In the genomic region with DNA sequence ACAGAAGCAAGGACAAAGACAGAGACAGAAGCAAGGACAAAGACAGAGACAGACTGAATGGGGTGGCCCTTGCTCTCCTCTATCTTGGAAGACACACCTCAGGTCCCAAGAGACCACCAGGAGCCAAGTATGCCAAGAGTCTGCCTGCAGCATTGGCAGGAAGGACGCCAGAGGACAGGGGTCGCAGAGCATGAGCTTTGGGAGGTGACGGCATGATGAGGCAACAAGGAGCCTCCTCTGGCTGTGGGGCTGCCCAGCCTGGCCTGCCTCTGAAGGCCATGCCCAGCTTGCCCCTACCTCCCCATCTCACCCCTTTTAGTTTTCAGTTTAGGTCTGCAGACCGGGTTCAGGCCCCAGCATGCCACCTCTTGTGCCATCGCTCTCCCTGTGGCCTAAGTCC, we compare ENCODE assay signal across 11 cellular contexts. TPM values are rescaled to one million over a fixed set of nuclear protein-coding genes. Genes with fewer than 3 reads are reported as not detected.
DNase-seq lines count a peak whose midpoint lies in the region; TF ChIP-seq lines count a peak whose summit lies in the region.
"Had no signal": no experiment of that assay in that cellular context is flagged by ENCODE, and none has a peak within 500 bp of the region (broad histone marks: within the 10 kb centered on the region; RNA-seq: fewer than 3 reads in every experiment).

No MANE protein-coding gene starts in this region.

- no peaks in the 10 kb centered on the region for H3K9me3 ChIP-seq in adipocyte (ENCODE audit: control insufficient read depth, low read length)

- POLR2A ChIA-PET in AG04449 (lab: Yijun Ruan, JAX) (interaction anchor here (0.5 to 9.7 kb wide), 8 partner anchors 8 to 133 kb away, joined by 3 to 115 read pairs (median 3); a partner anchor contains a TSS), HEK293T (lab: Yijun Ruan, JAX) (no interaction called here)

- H3K4me3 Mint-ChIP-seq in progenitor cell of endocrine pancreas (ENCODE audit: low read depth): peak overlapping the region; percentile 28
- no peak overlapping the region for H3K4me3 Mint-ChIP-seq in activated T-helper 1 cell treated with anti-CD3 and anti-CD28 coated beads, Interleukin-12 subunit alpha, Interleukin-12 subunit beta, Interleukin-2, Interleukin-4 antibody, amounts not matched to agents 30 ng/mL and 10 ng/mL and 1 ng/mL, durations not matched to agents 14 hours and 24 hours and 36 hours
- H3K4me3 Mint-ChIP-seq: CD14-positive monocyte, memory B cell had no signal

- H3K4me3 ChIP-seq in AG04449 (ENCODE audit: low read depth, low read length) (peak overlapping the region; percentile 32), adipocyte (ENCODE audit: low read length) (peak overlapping the region; percentile 52), fibroblast of villous mesenchyme (ENCODE audit: low read depth, low read length) (peak overlapping the region; percentile 29), lower leg skin (ENCODE audit: low read depth, poor library complexity, severe bottlenecking) (no peak overlapping the region)

- no peaks in the 10 kb centered on the region for H3K36me3 Mint-ChIP-seq in progenitor cell of endocrine pancreas (ENCODE audit: insufficient read depth)
- no peaks in the 10 kb centered on the region for H3K36me3 Mint-ChIP-seq in activated T-helper 1 cell treated with anti-CD3 and anti-CD28 coated beads, Interleukin-12 subunit alpha, Interleukin-12 subunit beta, Interleukin-2, Interleukin-4 antibody, amounts not matched to agents 30 ng/mL and 10 ng/mL and 1 ng/mL, durations not matched to agents 14 hours and 24 hours and 36 hours (ENCODE audit: low read depth)
- H3K36me3 Mint-ChIP-seq: memory B cell had no signal

- H3K27me3 Mint-ChIP-seq in progenitor cell of endocrine pancreas: peaks cover 41% of the 10 kb centered on the region
- H3K27me3 Mint-ChIP-seq in activated T-helper 1 cell treated with anti-CD3 and anti-CD28 coated beads, Interleukin-12 subunit alpha, Interleukin-12 subunit beta, Interleukin-2, Interleukin-4 antibody, amounts not matched to agents 30 ng/mL and 10 ng/mL and 1 ng/mL, durations not matched to agents 14 hours and 24 hours and 36 hours (ENCODE audit: insufficient read depth): peaks cover 6% of the 10 kb centered on the region

- no peak for TF ChIP-seq POLR2A in lower leg skin (IDR thresholded peaks at IDR 0.05)

- H3K9ac ChIP-seq in adipocyte (ENCODE audit: low read length): peak overlapping the region; percentile 91

- TF ChIP-seq CTCF in AG04449 (IDR thresholded peaks at IDR 0.05; ENCODE audit: insufficient read depth, low read length, missing control alignments) (no peak), fibroblast of villous mesenchyme (IDR thresholded peaks at IDR 0.05; ENCODE audit: insufficient read depth, low read depth, low read length) (no peak), progenitor cell of endocrine pancreas (IDR thresholded peaks at IDR 0.05; ENCODE audit: unreplicated experiment) (no peak), lower leg skin (IDR thresholded peaks at IDR 0.05) (no peak)

- no peak for DNase-seq in AG04449 (ENCODE audit: low read depth, low spot score)
- DNase-seq in adipocyte (ENCODE audit: low read depth): peak; percentile 72
- peak; percentile 65 for DNase-seq in fibroblast of villous mesenchyme (ENCODE audit: low read depth)
- DNase-seq in progenitor cell of endocrine pancreas (ENCODE audit: low spot score, unreplicated experiment): no peak
- DNase-seq in lower leg skin (ENCODE audit: low spot score in 2 of 2): no peak
- DNase-seq in activated T-helper 1 cell treated with anti-CD3 and anti-CD28 coated beads, Interleukin-12 subunit alpha, Interleukin-12 subunit beta, Interleukin-2, Interleukin-4 antibody, amounts not matched to agents 30 ng/mL and 10 ng/mL and 1 ng/mL, durations not matched to agents 14 hours and 24 hours and 36 hours (ENCODE audit: low spot score): no peak
- no peak for DNase-seq in HEK293T (ENCODE audit: extremely low spot score)
- DNase-seq in T1000 (lab: John Stamatoyannopoulos, UW): no peak
- DNase-seq: T-helper 2 cell had no signal

- intact Hi-C loops in lower leg skin (cut with DNase I; ENCODE audit: low total_unique reads): no loop called here
- intact Hi-C loops in activated T-helper 1 cell treated with anti-CD3 and anti-CD28 coated beads, Interleukin-12 subunit alpha, Interleukin-12 subunit beta, Interleukin-2, Interleukin-4 antibody, amounts not matched to agents 30 ng/mL and 10 ng/mL and 1 ng/mL, durations not matched to agents 14 hours and 24 hours and 36 hours (cut with micrococcal nuclease): no loop called here

- CTCF ChIA-PET in AG04449 (lab: Yijun Ruan, JAX): interaction anchor here (3.6 to 16.8 kb wide), 3 partner anchors 9 to 80 kb away, joined by 22 to 222 read pairs (median 52); a partner anchor contains a TSS
- CTCF ChIA-PET in HEK293T (lab: Yijun Ruan, JAX): no interaction called here

- H3K9me3 Mint-ChIP-seq in progenitor cell of endocrine pancreas (ENCODE audit: low read depth): no peaks in the 10 kb centered on the region
- no peaks in the 10 kb centered on the region for H3K9me3 Mint-ChIP-seq in activated T-helper 1 cell treated with anti-CD3 and anti-CD28 coated beads, Interleukin-12 subunit alpha, Interleukin-12 subunit beta, Interleukin-2, Interleukin-4 antibody, amounts not matched to agents 30 ng/mL and 10 ng/mL and 1 ng/mL, durations not matched to agents 14 hours and 24 hours and 36 hours
- H3K9me3 Mint-ChIP-seq: CD14-positive monocyte, memory B cell had no signal

- WGBS in lower leg skin, 2 donors: 76 to 77% methylated on average over 5 of the region's 5 CpGs

- H3K36me3 ChIP-seq in adipocyte (ENCODE audit: control insufficient read depth, insufficient read depth, low read length, severe bottlenecking): peaks cover 41% of the 10 kb centered on the region

- H3K27ac Mint-ChIP-seq in progenitor cell of endocrine pancreas: peak overlapping the region; percentile 72
- no peak overlapping the region for H3K27ac Mint-ChIP-seq in activated T-helper 1 cell treated with anti-CD3 and anti-CD28 coated beads, Interleukin-12 subunit alpha, Interleukin-12 subunit beta, Interleukin-2, Interleukin-4 antibody, amounts not matched to agents 30 ng/mL and 10 ng/mL and 1 ng/mL, durations not matched to agents 14 hours and 24 hours and 36 hours
- H3K27ac Mint-ChIP-seq: memory B cell had no signal

- H3K4me1 ChIP-seq in adipocyte (ENCODE audit: control insufficient read depth, insufficient read depth, low read length): peaks cover 73% of the 10 kb centered on the region

- no peaks in the 10 kb centered on the region for H3K27me3 ChIP-seq in adipocyte (replicated peaks; ENCODE audit: control insufficient read depth, insufficient read depth, low read length)

- peaks cover 29% of the 10 kb centered on the region for H3K4me1 Mint-ChIP-seq in progenitor cell of endocrine pancreas (ENCODE audit: low read depth)
- H3K4me1 Mint-ChIP-seq in activated T-helper 1 cell treated with anti-CD3 and anti-CD28 coated beads, Interleukin-12 subunit alpha, Interleukin-12 subunit beta, Interleukin-2, Interleukin-4 antibody, amounts not matched to agents 30 ng/mL and 10 ng/mL and 1 ng/mL, durations not matched to agents 14 hours and 24 hours and 36 hours (ENCODE audit: low read depth): peaks cover 4% of the 10 kb centered on the region

TF ChIP-seq in HEK293T, 16 proteins besides CTCF, POLR2A, EP300 and RAD21:
- TF ChIP-seq FOXM1 (IDR thresholded peaks at IDR 0.05; ENCODE audit: borderline replicate concordance): no peak
- TF ChIP-seq, protein P1, sequence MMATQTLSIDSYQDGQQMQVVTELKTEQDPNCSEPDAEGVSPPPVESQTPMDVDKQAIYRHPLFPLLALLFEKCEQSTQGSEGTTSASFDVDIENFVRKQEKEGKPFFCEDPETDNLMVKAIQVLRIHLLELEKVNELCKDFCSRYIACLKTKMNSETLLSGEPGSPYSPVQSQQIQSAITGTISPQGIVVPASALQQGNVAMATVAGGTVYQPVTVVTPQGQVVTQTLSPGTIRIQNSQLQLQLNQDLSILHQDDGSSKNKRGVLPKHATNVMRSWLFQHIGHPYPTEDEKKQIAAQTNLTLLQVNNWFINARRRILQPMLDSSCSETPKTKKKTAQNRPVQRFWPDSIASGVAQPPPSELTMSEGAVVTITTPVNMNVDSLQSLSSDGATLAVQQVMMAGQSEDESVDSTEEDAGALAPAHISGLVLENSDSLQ (IDR thresholded peaks at IDR 0.05): no peak
- no peak for TF ChIP-seq LEF1 (IDR thresholded peaks at IDR 0.05; ENCODE audit: borderline replicate concordance)
- TF ChIP-seq BHLHE40 (IDR thresholded peaks at IDR 0.05; ENCODE audit: borderline replicate concordance): no peak
- no peak for TF ChIP-seq FOXA1 (IDR thresholded peaks at IDR 0.05)
- no peak for TF ChIP-seq ELF4 (IDR thresholded peaks at IDR 0.05)
- TF ChIP-seq NFRKB (IDR thresholded peaks at IDR 0.05): no peak
- no peak for TF ChIP-seq ZNF384 (IDR thresholded peaks at IDR 0.05)
- TF ChIP-seq TARDBP (IDR thresholded peaks at IDR 0.05): no peak
- no peak for TF ChIP-seq SUZ12 (IDR thresholded peaks at IDR 0.05)

RNA-seq across cellular contexts. Expression of a gene that starts 17.6 kb away (rescaled TPM):
- total RNA-seq in fibroblast of villous mesenchyme (341 TPM in 2 replicates), progenitor cell of endocrine pancreas (1.2 and 2.3 TPM in 2 replicates), lower leg skin (10 to 100 TPM; 33.9 to 88.7 (median 41.7) TPM)
- total RNA-seq in activated T-helper 1 cell treated with anti-CD3 and anti-CD28 coated beads, Interleukin-12 subunit alpha, Interleukin-12 subunit beta, Interleukin-2, Interleukin-4 antibody, amounts not matched to agents 30 ng/mL and 10 ng/mL and 1 ng/mL, durations not matched to agents 14 hours and 24 hours and 36 hours: 0.76 and 1.0 TPM in 2 replicates

RNA-seq across cellular contexts. Expression of a gene that starts 28.6 kb away (rescaled TPM):
- under 0.01 and 0.64 TPM in 2 replicates for total RNA-seq in fibroblast of villous mesenchyme
- 0.31 and 0.43 TPM in 2 replicates for total RNA-seq in progenitor cell of endocrine pancreas
- total RNA-seq in lower leg skin: not detected
- total RNA-seq in activated T-helper 1 cell treated with anti-CD3 and anti-CD28 coated beads, Interleukin-12 subunit alpha, Interleukin-12 subunit beta, Interleukin-2, Interleukin-4 antibody, amounts not matched to agents 30 ng/mL and 10 ng/mL and 1 ng/mL, durations not matched to agents 14 hours and 24 hours and 36 hours: not detected in 2 replicates

RNA-seq across cellular contexts. Expression of a gene that starts 51.6 kb away (rescaled TPM):
- total RNA-seq in fibroblast of villous mesenchyme (under 0.01 TPM in 2 replicates), progenitor cell of endocrine pancreas (not detected in 2 replicates), lower leg skin (10 to 100 TPM; 17.9 to 27.3 (median 23.9) TPM)
- total RNA-seq in activated T-helper 1 cell treated with anti-CD3 and anti-CD28 coated beads, Interleukin-12 subunit alpha, Interleukin-12 subunit beta, Interleukin-2, Interleukin-4 antibody, amounts not matched to agents 30 ng/mL and 10 ng/mL and 1 ng/mL, durations not matched to agents 14 hours and 24 hours and 36 hours: 0.10 TPM in 1 of 2 replicates, not detected in the other

RNA-seq across cellular contexts. Expression of a gene that starts 51.9 kb away (rescaled TPM):
- under 0.01 TPM in 2 replicates for total RNA-seq in fibroblast of villous mesenchyme
- total RNA-seq in progenitor cell of endocrine pancreas: not detected in 2 replicates
- under 1 TPM in 1 of 4 donors, not detected in 3; 0.88 TPM for total RNA-seq in lower leg skin
- total RNA-seq in activated T-helper 1 cell treated with anti-CD3 and anti-CD28 coated beads, Interleukin-12 subunit alpha, Interleukin-12 subunit beta, Interleukin-2, Interleukin-4 antibody, amounts not matched to agents 30 ng/mL and 10 ng/mL and 1 ng/mL, durations not matched to agents 14 hours and 24 hours and 36 hours: not detected in 2 replicates

Comparison
In these comparisons a context has a peak if more than half of its experiments do, and no peak if none do; other contexts are left out.
1. DNase-seq: peak in adipocyte (single experiment) and fibroblast of villous mesenchyme (single experiment); none in AG04449 (single experiment), progenitor cell of endocrine pancreas (single experiment), lower leg skin (0 of 2), activated T-helper 1 cell treated with anti-CD3 and anti-CD28 coated beads, Interleukin-12 subunit alpha, Interleukin-12 subunit beta, Interleukin-2, Interleukin-4 antibody, amounts not matched to agents 30 ng/mL and 10 ng/mL and 1 ng/mL, durations not matched to agents 14 hours and 24 hours and 36 hours (single experiment), HEK293T (single experiment) and T1000 (single experiment).
2. RNA of a gene that starts 17.6 kb away (total RNA-seq): 341 TPM in fibroblast of villous mesenchyme and 33.9 to 88.7 TPM in lower leg skin; 1.2 to 2.3 TPM in progenitor cell of endocrine pancreas and 0.76 to 1.0 TPM in activated T-helper 1 cell treated with anti-CD3 and anti-CD28 coated beads, Interleukin-12 subunit alpha, Interleukin-12 subunit beta, Interleukin-2, Interleukin-4 antibody, amounts not matched to agents 30 ng/mL and 10 ng/mL and 1 ng/mL, durations not matched to agents 14 hours and 24 hours and 36 hours; every median in the first group is over 10 times any median in the second.
3. RNA of a gene that starts 51.6 kb away (total RNA-seq): 17.9 to 27.3 TPM in lower leg skin; not detected in progenitor cell of endocrine pancreas, 0.10 TPM in activated T-helper 1 cell treated with anti-CD3 and anti-CD28 coated beads, Interleukin-12 subunit alpha, Interleukin-12 subunit beta, Interleukin-2, Interleukin-4 antibody, amounts not matched to agents 30 ng/mL and 10 ng/mL and 1 ng/mL, durations not matched to agents 14 hours and 24 hours and 36 hours and under 0.01 TPM in fibroblast of villous mesenchyme; every median in the first group is over 10 times any median in the second.